Comparison of ENCODE assay signal across 17 cellular contexts in genomic region chr1:112344754-112345423, GRCh38. TPM values are rescaled to one million over a fixed set of nuclear protein-coding genes. Genes with fewer than 3 reads are reported as not detected.
DNase-seq lines count a peak whose midpoint lies in the region; ATAC-seq and TF ChIP-seq lines count a peak whose summit lies in the region.
"Had no signal": no experiment of that assay in that cellular context is flagged by ENCODE, and none has a peak within 500 bp of the region (broad histone marks: within the 10 kb centered on the region; RNA-seq: fewer than 3 reads in every experiment).

No MANE protein-coding gene starts in this region.

- H3K36me3 ChIP-seq in left ventricle myocardium inferior (no peaks in the 10 kb centered on the region), tibial artery (no peaks in the 10 kb centered on the region)
- H3K36me3 ChIP-seq: cardiac muscle cell, heart right ventricle, neutrophil had no signal

- CTCF ChIA-PET in activated CD8-positive, alpha-beta memory T cell treated with anti-CD3 and anti-CD28 coated beads, Interleukin-2, amount 10 ng/mL, durations not matched to agents 7 days and 5 days (lab: Charles Lee) = interaction anchor here (0.6 to 1.6 kb wide), 3 partner anchors 11 to 25 kb away, joined by 3 to 6 read pairs (median 4); no protein-coding TSS in a partner anchor

- H3K9me3 ChIP-seq in left ventricle myocardium inferior (replicated peaks) (peaks cover 9% of the 10 kb centered on the region), tibial artery (peaks cover 0 to 7% (median 4%) of the 10 kb centered on the region in 3 donors)
- H3K9me3 ChIP-seq: A549, neutrophil had no signal

- DNase-seq in activated CD8-positive, alpha-beta memory T cell treated with anti-CD3 and anti-CD28 coated beads, Interleukin-2, amount 10 ng/mL, durations not matched to agents 7 days and 5 days = peak; percentile 53
- no peak for DNase-seq in activated CD8-positive, alpha-beta memory T cell treated with anti-CD3 and anti-CD28 coated beads, Interleukin-2, amount 50 U/mL, for 4 hours
- DNase-seq in HT1080 (ENCODE audit: low read depth) = peak; percentile 29
- DNase-seq in activated naive CD8-positive, alpha-beta T cell treated with anti-CD3 and anti-CD28 coated beads, Interleukin-2, amount 50 U/mL, for 24 hours = no peak
- no peak for DNase-seq in stimulated activated naive CD8-positive, alpha-beta T cell treated with anti-CD3 and anti-CD28 coated beads, Interleukin-15, Interleukin-2, amounts not matched to agents 100 U/mL and 50 U/mL, for 24 hours
- no peak for DNase-seq in left ventricle myocardium inferior
- DNase-seq in tibial artery = no peak
- no peak for DNase-seq in islet precursor cell
- DNase-seq: heart right ventricle, left ventricle myocardium superior, NCI-H1105 treated with DMSO at 0.1 percent for 48 hours had no signal

- TF ChIP-seq CTCF in left ventricle myocardium inferior (IDR thresholded peaks at IDR 0.05; ENCODE audit: borderline replicate concordance) (no peak), tibial artery (IDR thresholded peaks at IDR 0.05) (no peak)

- H3K27me3 Mint-ChIP-seq in activated CD8-positive, alpha-beta memory T cell treated with anti-CD3 and anti-CD28 coated beads, Interleukin-2, amount 10 ng/mL, durations not matched to agents 7 days and 5 days = peaks cover 3% of the 10 kb centered on the region
- H3K27me3 Mint-ChIP-seq in activated naive CD8-positive, alpha-beta T cell treated with anti-CD3 and anti-CD28 coated beads, Interleukin-2, amount 50 U/mL, for 24 hours = peaks cover 7% of the 10 kb centered on the region

- peak; percentile 85 for ATAC-seq in activated CD8-positive, alpha-beta memory T cell treated with anti-CD3 and anti-CD28 coated beads, Interleukin-2, amount 10 ng/mL, durations not matched to agents 7 days and 5 days
- peak; percentile 79 for ATAC-seq in activated naive CD8-positive, alpha-beta T cell treated with anti-CD3 and anti-CD28 coated beads, Interleukin-2, amount 50 U/mL, for 24 hours
- peak; percentile 80 for ATAC-seq in stimulated activated naive CD8-positive, alpha-beta T cell treated with anti-CD3 and anti-CD28 coated beads, Interleukin-15, Interleukin-2, amounts not matched to agents 100 U/mL and 50 U/mL, for 24 hours
- ATAC-seq: A549, HCT116, heart right ventricle, left ventricle myocardium superior had no signal

- intact Hi-C loops in left ventricle myocardium inferior (cut with micrococcal nuclease) = no loop called here
- intact Hi-C loops in tibial artery (cut with DNase I; ENCODE audit: low total_unique reads) = no loop called here

- H3K4me1 ChIP-seq in left ventricle myocardium inferior (no peaks in the 10 kb centered on the region), tibial artery (no peaks in the 10 kb centered on the region)
- H3K4me1 ChIP-seq: A549, heart right ventricle had no signal

- H3K9me3 Mint-ChIP-seq in activated CD8-positive, alpha-beta memory T cell treated with anti-CD3 and anti-CD28 coated beads, Interleukin-2, amount 10 ng/mL, durations not matched to agents 7 days and 5 days (ENCODE audit: low read depth) = no peaks in the 10 kb centered on the region
- H3K9me3 Mint-ChIP-seq in activated naive CD8-positive, alpha-beta T cell treated with anti-CD3 and anti-CD28 coated beads, Interleukin-2, amount 50 U/mL, for 24 hours = peaks cover 5% of the 10 kb centered on the region

- H3K27ac ChIP-seq in left ventricle myocardium inferior (replicated peaks) (no peak overlapping the region), tibial artery (no peak overlapping the region)
- H3K27ac ChIP-seq: A549, cardiac muscle cell, heart right ventricle, neutrophil had no signal

- H3K27me3 ChIP-seq in left ventricle myocardium inferior (ENCODE audit: low read depth) (peaks cover 6% of the 10 kb centered on the region), tibial artery (peaks cover 0 to under 1% of the 10 kb centered on the region in 2 donors)
- H3K27me3 ChIP-seq: cardiac muscle cell had no signal

- peaks cover 16% of the 10 kb centered on the region for H3K4me1 Mint-ChIP-seq in activated CD8-positive, alpha-beta memory T cell treated with anti-CD3 and anti-CD28 coated beads, Interleukin-2, amount 10 ng/mL, durations not matched to agents 7 days and 5 days
- H3K4me1 Mint-ChIP-seq in activated naive CD8-positive, alpha-beta T cell treated with anti-CD3 and anti-CD28 coated beads, Interleukin-2, amount 50 U/mL, for 24 hours = peaks cover 18% of the 10 kb centered on the region

- no peaks in the 10 kb centered on the region for H3K36me3 Mint-ChIP-seq in activated CD8-positive, alpha-beta memory T cell treated with anti-CD3 and anti-CD28 coated beads, Interleukin-2, amount 10 ng/mL, durations not matched to agents 7 days and 5 days
- no peaks in the 10 kb centered on the region for H3K36me3 Mint-ChIP-seq in activated naive CD8-positive, alpha-beta T cell treated with anti-CD3 and anti-CD28 coated beads, Interleukin-2, amount 50 U/mL, for 24 hours (ENCODE audit: low read depth)
- H3K36me3 Mint-ChIP-seq: type B pancreatic cell had no signal

- H3K4me3 Mint-ChIP-seq in activated CD8-positive, alpha-beta memory T cell treated with anti-CD3 and anti-CD28 coated beads, Interleukin-2, amount 10 ng/mL, durations not matched to agents 7 days and 5 days = no peak overlapping the region
- no peak overlapping the region for H3K4me3 Mint-ChIP-seq in activated naive CD8-positive, alpha-beta T cell treated with anti-CD3 and anti-CD28 coated beads, Interleukin-2, amount 50 U/mL, for 24 hours
- H3K4me3 Mint-ChIP-seq: type B pancreatic cell had no signal

- H3K4me3 ChIP-seq in left ventricle myocardium inferior = no peak overlapping the region
- no peak overlapping the region for H3K4me3 ChIP-seq in tibial artery
- H3K4me3 ChIP-seq: A549, cardiac muscle cell, heart right ventricle, smooth muscle cell had no signal

- H3K27ac Mint-ChIP-seq in activated CD8-positive, alpha-beta memory T cell treated with anti-CD3 and anti-CD28 coated beads, Interleukin-2, amount 10 ng/mL, durations not matched to agents 7 days and 5 days = peak overlapping the region; percentile 30
- H3K27ac Mint-ChIP-seq in activated naive CD8-positive, alpha-beta T cell treated with anti-CD3 and anti-CD28 coated beads, Interleukin-2, amount 50 U/mL, for 24 hours = peak overlapping the region; percentile 11
- H3K27ac Mint-ChIP-seq: type B pancreatic cell had no signal

RNA-seq across cellular contexts. Expression of gene CTTNBP2NL, which starts 51.1 kb away (rescaled TPM):
- total RNA-seq in activated CD8-positive, alpha-beta memory T cell treated with anti-CD3 and anti-CD28 coated beads, Interleukin-2, amount 10 ng/mL, durations not matched to agents 7 days and 5 days = 1 to 10 TPM; 2.8 to 7.0 TPM
- total RNA-seq in HT1080 (2014; rRNA removed; shearing (Covaris generic)) = 8.2 and 8.6 TPM in 2 replicates
- polyA plus RNA-seq in HT1080 (2015; cell fraction: cytosol; rRNA removed) = 15.0 and 17.1 TPM in 2 replicates
- 25.4 and 26.0 TPM in 2 replicates for polyA plus RNA-seq in HT1080 (2015; cell fraction: nucleus; rRNA removed)
- total RNA-seq in left ventricle myocardium inferior = 14.3 TPM

Comparison
In these comparisons a context has a peak if more than half of its experiments do, and no peak if none do; other contexts are left out.
1. DNase-seq: peak in activated CD8-positive, alpha-beta memory T cell treated with anti-CD3 and anti-CD28 coated beads, Interleukin-2, amount 10 ng/mL, durations not matched to agents 7 days and 5 days (single experiment) and HT1080 (single experiment); none in activated CD8-positive, alpha-beta memory T cell treated with anti-CD3 and anti-CD28 coated beads, Interleukin-2, amount 50 U/mL, for 4 hours (single experiment), activated naive CD8-positive, alpha-beta T cell treated with anti-CD3 and anti-CD28 coated beads, Interleukin-2, amount 50 U/mL, for 24 hours (single experiment), stimulated activated naive CD8-positive, alpha-beta T cell treated with anti-CD3 and anti-CD28 coated beads, Interleukin-15, Interleukin-2, amounts not matched to agents 100 U/mL and 50 U/mL, for 24 hours (single experiment), left ventricle myocardium inferior (single experiment), tibial artery (0 of 2) and islet precursor cell (single experiment).
2. Peak in every context shown above with its lines, with median percentiles within 50 percentile points of each other: ATAC-seq.